In genomic region chr5:131008329-131008728, GRCh38 we compare ENCODE assay signal across 9 cellular contexts.
"Had no signal": no experiment of that assay in that cellular context is flagged by ENCODE, and none has a peak within 500 bp of the region (broad histone marks: within the 10 kb centered on the region; RNA-seq: fewer than 3 reads in every experiment).

No MANE protein-coding gene starts in this region.

- ATAC-seq: HCT116, HepG2 had no signal

- H3K27ac ChIP-seq: GM23248, HL-60 had no signal

- DNase-seq: GM23248, GOT3, H7, HFFc6 had no signal

- H3K9me3 ChIP-seq: HAP-1 had no signal

- H3K4me1 Mint-ChIP-seq: IgD-negative memory B cell had no signal

- H3K36me3 ChIP-seq: HAP-1 had no signal

- H3K4me3 Mint-ChIP-seq: HFFc6, IgD-negative memory B cell had no signal

- H3K4me1 ChIP-seq: HAP-1 had no signal

- H3K36me3 Mint-ChIP-seq: IgD-negative memory B cell had no signal

- H3K4me3 ChIP-seq: GM23248, HAP-1 had no signal

- H3K9me3 Mint-ChIP-seq: IgD-negative memory B cell had no signal

- H3K27ac Mint-ChIP-seq: HFFc6, IgD-negative memory B cell had no signal
